ENCODE assay signal across 14 cellular contexts in the genomic region with DNA sequence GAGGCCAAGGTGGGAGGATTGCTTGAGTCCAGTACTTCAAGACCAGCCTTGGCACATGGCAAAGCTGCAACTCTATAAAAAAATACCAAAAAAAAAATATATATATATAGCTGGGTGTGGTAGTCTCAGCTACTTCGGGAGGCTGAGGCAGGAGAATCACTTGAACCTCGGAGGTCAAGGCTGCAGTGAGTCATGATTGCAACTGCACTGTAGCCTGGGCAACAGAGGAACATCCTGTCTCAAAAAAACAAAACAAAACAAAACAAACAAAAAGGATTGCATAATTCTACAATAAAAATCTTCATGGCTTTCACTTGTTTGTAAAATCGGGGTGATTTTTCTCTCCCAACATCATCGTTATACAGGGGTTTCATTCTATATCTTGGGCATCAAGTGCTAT. TPM values are rescaled to one million over a fixed set of nuclear protein-coding genes. Genes with fewer than 3 reads are reported as not detected.
DNase-seq lines count a peak whose midpoint lies in the region; ATAC-seq and TF ChIP-seq lines count a peak whose summit lies in the region.
"Had no signal": no experiment of that assay in that cellular context is flagged by ENCODE, and none has a peak within 500 bp of the region (broad histone marks: within the 10 kb centered on the region; RNA-seq: fewer than 3 reads in every experiment).

No MANE protein-coding gene starts in this region.

- H3K36me3 ChIP-seq in left lung (no peaks in the 10 kb centered on the region), thyroid gland (no peaks in the 10 kb centered on the region)

- TF ChIP-seq CTCF in 22Rv1 (IDR thresholded peaks at IDR 0.05) (no peak), left lung (IDR thresholded peaks at IDR 0.05) (no peak), thyroid gland (IDR thresholded peaks at IDR 0.05) (no peak)

- no peak for TF ChIP-seq POLR2A in thyroid gland (IDR thresholded peaks at IDR 0.05)

- intact Hi-C loops in left lung (cut with DNase I), result no loop called here
- intact Hi-C loops in thyroid gland (cut with DNase I), result no loop called here
- intact Hi-C loops in head of caudate nucleus (cut with DNase I), result no loop called here
- intact Hi-C loops in posterior cingulate gyrus (cut with DNase I), result no loop called here

- H3K9me3 ChIP-seq in left lung (no peaks in the 10 kb centered on the region), thyroid gland (no peaks in the 10 kb centered on the region)

- WGBS in thyroid gland, 2 donors, result 76 to 81% methylated on average over 4 of the region's 4 CpGs

- H3K4me3 ChIP-seq in left lung (no peak overlapping the region), thyroid gland (replicated peaks in 1 of 3) (no peak overlapping the region)
- H3K4me3 ChIP-seq: dorsolateral prefrontal cortex had no signal

- DNase-seq in LHCN-M2 (ENCODE audit: low read depth) (peak; percentile 80), brain pericyte (ENCODE audit: low read depth, low spot score) (peak; percentile 1), left lung (no peak), thyroid gland (no peak), head of caudate nucleus (no peak), posterior cingulate gyrus (no peak)
- DNase-seq: activated B cell treated with CpG ODN at 0.5 μM for 24 hours; activated T-cell treated with anti-CD3 and anti-CD28 coated beads, Interleukin-2, amount 50 U/mL, for 72 hours; dorsolateral prefrontal cortex; GDM1; NCI-H2227 treated with DMSO at 0.1 percent for 48 hours; stimulated activated CD4-positive, alpha-beta T cell treated with anti-CD3 and anti-CD28 coated beads, Interleukin-15, amount 100 ng/mL, for 24 hours had no signal

- H3K27me3 ChIP-seq in left lung (no peaks in the 10 kb centered on the region), thyroid gland (no peaks in the 10 kb centered on the region)
- H3K27me3 ChIP-seq: dorsolateral prefrontal cortex had no signal

- H3K4me1 ChIP-seq in left lung, result peaks cover 0 to 10% of the 10 kb centered on the region in 2 donors
- no peaks in the 10 kb centered on the region for H3K4me1 ChIP-seq in thyroid gland

- H3K27ac ChIP-seq in 22Rv1, result peak overlapping the region; percentile 17; the same call in 1 of the 2 replicates
- no peak overlapping the region for H3K27ac ChIP-seq in left lung
- no peak overlapping the region for H3K27ac ChIP-seq in thyroid gland
- H3K27ac ChIP-seq: dorsolateral prefrontal cortex had no signal

- ATAC-seq in left lung (peak; percentile 47), HG02973 (IDR thresholded peaks at IDR 0.05; ENCODE audit: unreplicated experiment) (no peak)
- ATAC-seq: activated T-cell treated with anti-CD3 and anti-CD28 coated beads, Interleukin-2, amount 50 U/mL, for 72 hours had no signal

RNA-seq across cellular contexts. Expression of gene GUSB, which starts 35.1 kb away (rescaled TPM):
- total RNA-seq in LHCN-M2 (2014; rRNA removed) (24.8 and 45.4 TPM in 2 replicates), left lung (10 to 100 TPM; 54.7 to 71.5 TPM), thyroid gland (10 to 100 TPM; 30.1 to 51.5 (median 37.6) TPM)
- polyA plus RNA-seq in LHCN-M2 (2012), result 43.4 TPM

Comparison
In these comparisons a context has a peak if more than half of its experiments do, and no peak if none do; other contexts are left out.
1. DNase-seq: peak in LHCN-M2 (single experiment) and brain pericyte (single experiment); none in left lung (0 of 2), thyroid gland (0 of 2), head of caudate nucleus (0 of 42) and posterior cingulate gyrus (0 of 10).